ENCODE assay signal across 20 cellular contexts in genomic region chr11:78209478-78209877, GRCh38. TPM values are rescaled to one million over a fixed set of nuclear protein-coding genes. Genes with fewer than 3 reads are reported as not detected.
DNase-seq lines count a peak whose midpoint lies in the region; ATAC-seq and TF ChIP-seq lines count a peak whose summit lies in the region.
"Had no signal": no experiment of that assay in that cellular context is flagged by ENCODE, and none has a peak within 500 bp of the region (broad histone marks: within the 10 kb centered on the region; RNA-seq: fewer than 3 reads in every experiment).

No MANE protein-coding gene starts in this region.

- no peak for ATAC-seq in heart right ventricle
- no peak for ATAC-seq in lower lobe of right lung
- no peak for ATAC-seq in mucosa of descending colon

- H3K9me3 ChIP-seq in left ventricle myocardium inferior (replicated peaks) (no peaks in the 10 kb centered on the region), heart right ventricle (no peaks in the 10 kb centered on the region), Peyer's patch (no peaks in the 10 kb centered on the region), lower lobe of right lung (no peaks in the 10 kb centered on the region), mucosa of descending colon (no peaks in the 10 kb centered on the region)

- H3K27me3 ChIP-seq in left ventricle myocardium inferior (ENCODE audit: low read depth) (no peaks in the 10 kb centered on the region), heart right ventricle (no peaks in the 10 kb centered on the region), Peyer's patch (no peaks in the 10 kb centered on the region), lower lobe of right lung (ENCODE audit: low read depth) (no peaks in the 10 kb centered on the region)

- TF ChIP-seq POLR2A in Peyer's patch (IDR thresholded peaks at IDR 0.05), result no peak

- H3K4me3 ChIP-seq in left ventricle myocardium inferior, result no peak overlapping the region
- no peak overlapping the region for H3K4me3 ChIP-seq in heart right ventricle
- no peak overlapping the region for H3K4me3 ChIP-seq in Peyer's patch
- H3K4me3 ChIP-seq in lower lobe of right lung, result no peak overlapping the region
- no peak overlapping the region for H3K4me3 ChIP-seq in mucosa of descending colon

- H3K27ac ChIP-seq in left ventricle myocardium inferior (replicated peaks) (no peak overlapping the region), heart right ventricle (no peak overlapping the region), Peyer's patch (no peak overlapping the region), lower lobe of right lung (no peak overlapping the region)
- H3K27ac ChIP-seq: C4-2B, KMS-11 had no signal

- DNase-seq in left ventricle myocardium inferior, result peak; percentile 12
- no peak for DNase-seq in heart right ventricle
- DNase-seq in Peyer's patch, result peak in 2 of 3 donors; percentile 30 to 36
- peak; percentile 30 for DNase-seq in lower lobe of right lung
- no peak for DNase-seq in COLO668 (lab: John Stamatoyannopoulos, UW; ENCODE audit: unreplicated experiment)
- no peak for DNase-seq in GF-D8 (lab: John Stamatoyannopoulos, UW)
- DNase-seq in mucosa of descending colon, result no peak
- DNase-seq: DMS 273 treated with DMSO at 0.1 percent for 48 hours, DND-41, H7, NCI-H1436, NCI-H1930, NCI-H226, NCI-H524, NCI-H82, OCI-M1, RPMI8226, SIG-M5 had no signal

- 84 to 89% methylated on average over 18 of the region's 18 CpGs for WGBS in heart right ventricle, 2 donors

- H3K36me3 ChIP-seq in left ventricle myocardium inferior (peaks cover 35% of the 10 kb centered on the region), heart right ventricle (peaks cover 0 to 77% (median 12%) of the 10 kb centered on the region in 9 donors), Peyer's patch (peaks cover 0 to 30% (median 0%) of the 10 kb centered on the region in 3 donors), lower lobe of right lung (peaks cover 51% of the 10 kb centered on the region), mucosa of descending colon (ENCODE audit: low read depth) (no peaks in the 10 kb centered on the region)

- intact Hi-C loops in left ventricle myocardium inferior (cut with micrococcal nuclease), result no loop called here
- intact Hi-C loops in heart right ventricle (cut with DNase I), result no loop called here
- intact Hi-C loops in lower lobe of right lung (cut with DNase I), result no loop called here
- intact Hi-C loops in mucosa of descending colon (cut with DNase I, micrococcal nuclease), result no loop called here

- TF ChIP-seq CTCF in left ventricle myocardium inferior (IDR thresholded peaks at IDR 0.05; ENCODE audit: borderline replicate concordance) (no peak), heart right ventricle (IDR thresholded peaks at IDR 0.05) (no peak), Peyer's patch (IDR thresholded peaks at IDR 0.05) (no peak), lower lobe of right lung (IDR thresholded peaks at IDR 0.05) (no peak), mucosa of descending colon (IDR thresholded peaks at IDR 0.05) (no peak)

- H3K4me1 ChIP-seq in left ventricle myocardium inferior (peaks cover 9% of the 10 kb centered on the region), heart right ventricle (peaks cover 0 to 10% (median 0%) of the 10 kb centered on the region in 9 donors), Peyer's patch (no peaks in the 10 kb centered on the region), lower lobe of right lung (no peaks in the 10 kb centered on the region), mucosa of descending colon (ENCODE audit: low read depth) (no peaks in the 10 kb centered on the region)

RNA-seq across cellular contexts. Expression of gene USP35, which starts 20.8 kb away (rescaled TPM):
- total RNA-seq in left ventricle myocardium inferior (5.8 TPM), heart right ventricle (1 to 10 TPM; 3.6 to 6.6 (median 5.2) TPM), Peyer's patch (10 to 100 TPM in 3 of 4 donors, 1 to 10 TPM in 1; 6.6 to 30.6 (median 13.3) TPM), lower lobe of right lung (6.8 TPM), mucosa of descending colon (10 to 100 TPM in 1 of 3 donors, 1 to 10 TPM in 2; 3.9 to 11.1 (median 4.9) TPM)
- 1 to 10 TPM; 4.1 to 7.3 TPM for polyA plus RNA-seq in heart right ventricle

RNA-seq across cellular contexts. Expression of gene KCTD21, which starts 21.1 kb away (rescaled TPM):
- 8.6 TPM for total RNA-seq in left ventricle myocardium inferior
- total RNA-seq in heart right ventricle, result 1 to 10 TPM; 4.2 to 9.9 (median 6.7) TPM
- 1 to 10 TPM; 4.5 to 5.0 TPM for polyA plus RNA-seq in heart right ventricle
- 10 to 100 TPM in 3 of 4 donors, 1 to 10 TPM in 1; 8.7 to 25.2 (median 16.9) TPM for total RNA-seq in Peyer's patch
- 10.4 TPM for total RNA-seq in lower lobe of right lung
- total RNA-seq in mucosa of descending colon, result 10 to 100 TPM in 1 of 3 donors, 1 to 10 TPM in 2; 7.5 to 11.1 (median 8.1) TPM

Comparison
In these comparisons a context has a peak if more than half of its experiments do, and no peak if none do; other contexts are left out.
1. DNase-seq: peak in left ventricle myocardium inferior (single experiment), Peyer's patch (2 of 3) and lower lobe of right lung (single experiment); none in heart right ventricle (0 of 2), COLO668 (single experiment), GF-D8 (single experiment) and mucosa of descending colon (0 of 3).